Comparison of ENCODE assay signal across 19 cellular contexts in the genomic region with DNA sequence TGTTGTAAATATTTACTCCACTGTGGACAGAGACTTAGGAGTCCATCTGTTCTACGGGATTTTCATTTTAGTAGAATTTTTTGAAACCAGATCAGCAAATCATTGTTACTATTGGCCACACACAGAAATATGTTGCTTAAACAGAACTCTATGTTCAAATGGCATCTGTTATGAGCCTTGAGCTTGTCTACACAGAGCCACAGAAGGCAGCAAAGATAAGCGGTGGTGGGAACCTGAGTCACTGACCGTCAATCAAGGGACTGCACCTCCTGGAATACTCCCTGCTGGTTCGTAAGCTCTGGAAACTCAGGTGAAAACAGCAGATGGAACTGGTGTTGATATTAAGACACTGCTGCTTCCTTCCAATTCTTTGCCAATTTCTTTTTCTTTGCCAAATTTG.
DNase-seq lines count a peak whose midpoint lies in the region; ATAC-seq and TF ChIP-seq lines count a peak whose summit lies in the region.
"Had no signal": no experiment of that assay in that cellular context is flagged by ENCODE, and none has a peak within 500 bp of the region (broad histone marks: within the 10 kb centered on the region; RNA-seq: fewer than 3 reads in every experiment).

No MANE protein-coding gene starts in this region.

- H4K20me1 ChIP-seq in GM23338 (replicated peaks; ENCODE audit: insufficient read depth), result no peaks in the 10 kb centered on the region
- H4K20me1 ChIP-seq: BLaER1 had no signal

- DNase-seq in CMK (ENCODE audit: low read depth) (peak; percentile 29), GM23338 (ENCODE audit: low spot score) (no peak), cerebellar cortex (ENCODE audit: low spot score) (peak; percentile 77), DMS79 treated with DMSO at 0.1 percent for 48 hours (lab: John Stamatoyannopoulos, UW) (no peak)
- DNase-seq: Calu3; CD4-positive, CD25-positive, alpha-beta regulatory T cell; CD8-positive, alpha-beta memory T cell; COR-L47; DMS53; DND-41; GDM1; H7; HCEC 1CT had no signal

- H3K36me3 Mint-ChIP-seq in GM23338 (ENCODE audit: low read depth), result no peaks in the 10 kb centered on the region
- H3K36me3 Mint-ChIP-seq: CD4-positive, CD25-positive, alpha-beta regulatory T cell; CD8-positive, alpha-beta memory T cell had no signal

- peak overlapping the region; percentile 67 for H2AFZ ChIP-seq in GM23338

- no peak overlapping the region for H3K4me3 Mint-ChIP-seq in GM23338
- H3K4me3 Mint-ChIP-seq: B cell; CD4-positive, CD25-positive, alpha-beta regulatory T cell; CD8-positive, alpha-beta memory T cell had no signal

- H3K9me3 Mint-ChIP-seq in GM23338, result no peaks in the 10 kb centered on the region

- ATAC-seq in GM23338, result no peak
- no peak for ATAC-seq in GM19351 (IDR thresholded peaks at IDR 0.05; ENCODE audit: unreplicated experiment)
- no peak for ATAC-seq in HG02678 (IDR thresholded peaks at IDR 0.05; ENCODE audit: unreplicated experiment)
- ATAC-seq: GM12878 had no signal

- H3K27me3 Mint-ChIP-seq in GM23338 (ENCODE audit: insufficient read depth, low read depth, poor library complexity), result no peaks in the 10 kb centered on the region
- H3K27me3 Mint-ChIP-seq: B cell had no signal

- no peaks in the 10 kb centered on the region for H3K79me2 ChIP-seq in GM23338 (replicated peaks; ENCODE audit: insufficient read depth)

- H3K27ac ChIP-seq in GM23338 (ENCODE audit: low read depth), result no peak overlapping the region
- H3K27ac ChIP-seq: BLaER1, C4-2B had no signal

- H3K27me3 ChIP-seq in GM23338 (ENCODE audit: insufficient read depth), result no peaks in the 10 kb centered on the region
- H3K27me3 ChIP-seq: BLaER1 had no signal

- peaks cover 3% of the 10 kb centered on the region; the same call in 2 of the 3 replicates for H3K4me1 Mint-ChIP-seq in GM23338
- H3K4me1 Mint-ChIP-seq: B cell; CD8-positive, alpha-beta memory T cell had no signal

- H3K4me1 ChIP-seq in GM23338 (ENCODE audit: insufficient read depth), result peaks cover 6% of the 10 kb centered on the region
- H3K4me1 ChIP-seq: BLaER1 had no signal

- H3K4me3 ChIP-seq in GM23338, result no peak overlapping the region
- H3K4me3 ChIP-seq: BLaER1, GM12878 had no signal

- H3K9me2 ChIP-seq in GM23338 (ENCODE audit: insufficient read depth), result no peaks in the 10 kb centered on the region

- H3K36me3 ChIP-seq in GM23338 (ENCODE audit: insufficient read depth), result no peaks in the 10 kb centered on the region
- H3K36me3 ChIP-seq: BLaER1 had no signal

- no peak for TF ChIP-seq CTCF in GM23338 (conservative IDR thresholded peaks at IDR 0.05; ENCODE audit: low read depth in 2 of 2)

- no peak overlapping the region for H3K4me2 ChIP-seq in GM23338
- H3K4me2 ChIP-seq: BLaER1 had no signal

- no peaks in the 10 kb centered on the region for H3F3A ChIP-seq in GM23338 (replicated peaks; ENCODE audit: low read depth)

- H3K27ac Mint-ChIP-seq in GM23338, result no peak overlapping the region
- H3K27ac Mint-ChIP-seq: B cell; CD4-positive, CD25-positive, alpha-beta regulatory T cell; CD8-positive, alpha-beta memory T cell had no signal

TF ChIP-seq in GM23338, 12 proteins besides CTCF, POLR2A, EP300 and RAD21 (continues in another document):
- TF ChIP-seq POLR2AphosphoS5 (IDR thresholded peaks at IDR 0.05; ENCODE audit: low read depth), result no peak
- TF ChIP-seq, protein P1, sequence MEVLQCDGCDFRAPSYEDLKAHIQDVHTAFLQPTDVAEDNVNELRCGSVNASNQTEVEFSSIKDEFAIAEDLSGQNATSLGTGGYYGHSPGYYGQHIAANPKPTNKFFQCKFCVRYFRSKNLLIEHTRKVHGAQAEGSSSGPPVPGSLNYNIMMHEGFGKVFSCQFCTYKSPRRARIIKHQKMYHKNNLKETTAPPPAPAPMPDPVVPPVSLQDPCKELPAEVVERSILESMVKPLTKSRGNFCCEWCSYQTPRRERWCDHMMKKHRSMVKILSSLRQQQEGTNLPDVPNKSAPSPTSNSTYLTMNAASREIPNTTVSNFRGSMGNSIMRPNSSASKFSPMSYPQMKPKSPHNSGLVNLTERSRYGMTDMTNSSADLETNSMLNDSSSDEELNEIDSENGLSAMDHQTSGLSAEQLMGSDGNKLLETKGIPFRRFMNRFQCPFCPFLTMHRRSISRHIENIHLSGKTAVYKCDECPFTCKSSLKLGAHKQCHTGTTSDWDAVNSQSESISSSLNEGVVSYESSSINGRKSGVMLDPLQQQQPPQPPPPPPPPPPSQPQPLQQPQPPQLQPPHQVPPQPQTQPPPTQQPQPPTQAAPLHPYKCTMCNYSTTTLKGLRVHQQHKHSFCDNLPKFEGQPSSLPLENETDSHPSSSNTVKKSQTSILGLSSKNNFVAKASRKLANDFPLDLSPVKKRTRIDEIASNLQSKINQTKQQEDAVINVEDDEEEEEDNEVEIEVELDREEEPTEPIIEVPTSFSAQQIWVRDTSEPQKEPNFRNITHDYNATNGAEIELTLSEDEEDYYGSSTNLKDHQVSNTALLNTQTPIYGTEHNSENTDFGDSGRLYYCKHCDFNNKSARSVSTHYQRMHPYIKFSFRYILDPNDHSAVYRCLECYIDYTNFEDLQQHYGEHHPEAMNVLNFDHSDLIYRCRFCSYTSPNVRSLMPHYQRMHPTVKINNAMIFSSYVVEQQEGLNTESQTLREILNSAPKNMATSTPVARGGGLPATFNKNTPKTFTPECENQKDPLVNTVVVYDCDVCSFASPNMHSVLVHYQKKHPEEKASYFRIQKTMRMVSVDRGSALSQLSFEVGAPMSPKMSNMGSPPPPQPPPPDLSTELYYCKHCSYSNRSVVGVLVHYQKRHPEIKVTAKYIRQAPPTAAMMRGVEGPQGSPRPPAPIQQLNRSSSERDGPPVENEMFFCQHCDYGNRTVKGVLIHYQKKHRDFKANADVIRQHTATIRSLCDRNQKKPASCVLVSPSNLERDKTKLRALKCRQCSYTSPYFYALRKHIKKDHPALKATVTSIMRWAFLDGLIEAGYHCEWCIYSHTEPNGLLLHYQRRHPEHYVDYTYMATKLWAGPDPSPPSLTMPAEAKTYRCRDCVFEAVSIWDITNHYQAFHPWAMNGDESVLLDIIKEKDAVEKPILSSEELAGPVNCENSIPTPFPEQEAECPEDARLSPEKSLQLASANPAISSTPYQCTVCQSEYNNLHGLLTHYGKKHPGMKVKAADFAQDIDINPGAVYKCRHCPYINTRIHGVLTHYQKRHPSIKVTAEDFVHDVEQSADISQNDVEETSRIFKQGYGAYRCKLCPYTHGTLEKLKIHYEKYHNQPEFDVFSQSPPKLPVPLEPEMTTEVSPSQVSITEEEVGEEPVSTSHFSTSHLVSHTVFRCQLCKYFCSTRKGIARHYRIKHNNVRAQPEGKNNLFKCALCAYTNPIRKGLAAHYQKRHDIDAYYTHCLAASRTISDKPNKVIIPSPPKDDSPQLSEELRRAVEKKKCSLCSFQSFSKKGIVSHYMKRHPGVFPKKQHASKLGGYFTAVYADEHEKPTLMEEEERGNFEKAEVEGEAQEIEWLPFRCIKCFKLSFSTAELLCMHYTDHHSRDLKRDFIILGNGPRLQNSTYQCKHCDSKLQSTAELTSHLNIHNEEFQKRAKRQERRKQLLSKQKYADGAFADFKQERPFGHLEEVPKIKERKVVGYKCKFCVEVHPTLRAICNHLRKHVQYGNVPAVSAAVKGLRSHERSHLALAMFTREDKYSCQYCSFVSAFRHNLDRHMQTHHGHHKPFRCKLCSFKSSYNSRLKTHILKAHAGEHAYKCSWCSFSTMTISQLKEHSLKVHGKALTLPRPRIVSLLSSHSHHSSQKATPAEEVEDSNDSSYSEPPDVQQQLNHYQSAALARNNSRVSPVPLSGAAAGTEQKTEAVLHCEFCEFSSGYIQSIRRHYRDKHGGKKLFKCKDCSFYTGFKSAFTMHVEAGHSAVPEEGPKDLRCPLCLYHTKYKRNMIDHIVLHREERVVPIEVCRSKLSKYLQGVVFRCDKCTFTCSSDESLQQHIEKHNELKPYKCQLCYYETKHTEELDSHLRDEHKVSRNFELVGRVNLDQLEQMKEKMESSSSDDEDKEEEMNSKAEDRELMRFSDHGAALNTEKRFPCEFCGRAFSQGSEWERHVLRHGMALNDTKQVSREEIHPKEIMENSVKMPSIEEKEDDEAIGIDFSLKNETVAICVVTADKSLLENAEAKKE (CRISPR knock-in tag; IDR thresholded peaks at IDR 0.05), result no peak
- no peak for TF ChIP-seq EZH2 (IDR thresholded peaks at IDR 0.05; ENCODE audit: low read depth, unreplicated experiment)
- TF ChIP-seq, protein P2, sequence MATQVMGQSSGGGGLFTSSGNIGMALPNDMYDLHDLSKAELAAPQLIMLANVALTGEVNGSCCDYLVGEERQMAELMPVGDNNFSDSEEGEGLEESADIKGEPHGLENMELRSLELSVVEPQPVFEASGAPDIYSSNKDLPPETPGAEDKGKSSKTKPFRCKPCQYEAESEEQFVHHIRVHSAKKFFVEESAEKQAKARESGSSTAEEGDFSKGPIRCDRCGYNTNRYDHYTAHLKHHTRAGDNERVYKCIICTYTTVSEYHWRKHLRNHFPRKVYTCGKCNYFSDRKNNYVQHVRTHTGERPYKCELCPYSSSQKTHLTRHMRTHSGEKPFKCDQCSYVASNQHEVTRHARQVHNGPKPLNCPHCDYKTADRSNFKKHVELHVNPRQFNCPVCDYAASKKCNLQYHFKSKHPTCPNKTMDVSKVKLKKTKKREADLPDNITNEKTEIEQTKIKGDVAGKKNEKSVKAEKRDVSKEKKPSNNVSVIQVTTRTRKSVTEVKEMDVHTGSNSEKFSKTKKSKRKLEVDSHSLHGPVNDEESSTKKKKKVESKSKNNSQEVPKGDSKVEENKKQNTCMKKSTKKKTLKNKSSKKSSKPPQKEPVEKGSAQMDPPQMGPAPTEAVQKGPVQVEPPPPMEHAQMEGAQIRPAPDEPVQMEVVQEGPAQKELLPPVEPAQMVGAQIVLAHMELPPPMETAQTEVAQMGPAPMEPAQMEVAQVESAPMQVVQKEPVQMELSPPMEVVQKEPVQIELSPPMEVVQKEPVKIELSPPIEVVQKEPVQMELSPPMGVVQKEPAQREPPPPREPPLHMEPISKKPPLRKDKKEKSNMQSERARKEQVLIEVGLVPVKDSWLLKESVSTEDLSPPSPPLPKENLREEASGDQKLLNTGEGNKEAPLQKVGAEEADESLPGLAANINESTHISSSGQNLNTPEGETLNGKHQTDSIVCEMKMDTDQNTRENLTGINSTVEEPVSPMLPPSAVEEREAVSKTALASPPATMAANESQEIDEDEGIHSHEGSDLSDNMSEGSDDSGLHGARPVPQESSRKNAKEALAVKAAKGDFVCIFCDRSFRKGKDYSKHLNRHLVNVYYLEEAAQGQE (IDR thresholded peaks at IDR 0.05; ENCODE audit: unreplicated experiment), result no peak
- TF ChIP-seq STAT1 (IDR thresholded peaks at IDR 0.05; ENCODE audit: unreplicated experiment), result no peak
- no peak for TF ChIP-seq ZNF331 (CRISPR knock-in tag; IDR thresholded peaks at IDR 0.05; ENCODE audit: low read depth)
- TF ChIP-seq NANOG (IDR thresholded peaks at IDR 0.05; ENCODE audit: borderline replicate concordance), result no peak
- TF ChIP-seq CREB1 (CRISPR knock-in tag; IDR thresholded peaks at IDR 0.05; ENCODE audit: low read depth), result no peak
- no peak for TF ChIP-seq EZH2phosphoT487 (IDR thresholded peaks at IDR 0.05; ENCODE audit: unreplicated experiment)
- no peak for TF ChIP-seq ZNF114 (CRISPR knock-in tag; IDR thresholded peaks at IDR 0.05)

Comparison
In these comparisons a context has a peak if more than half of its experiments do, and no peak if none do; other contexts are left out.
1. DNase-seq: peak in CMK (single experiment) and cerebellar cortex (single experiment); none in GM23338 (single experiment) and DMS79 treated with DMSO at 0.1 percent for 48 hours (single experiment).